9 cellular contexts compared by ENCODE assay signal in genomic region chr5:32713396-32714381, GRCh38. TPM values are rescaled to one million over a fixed set of nuclear protein-coding genes. Genes with fewer than 3 reads are reported as not detected.
DNase-seq lines count a peak whose midpoint lies in the region; TF ChIP-seq lines count a peak whose summit lies in the region.
"Had no signal": no experiment of that assay in that cellular context is flagged by ENCODE, and none has a peak within 500 bp of the region (broad histone marks: within the 10 kb centered on the region; RNA-seq: fewer than 3 reads in every experiment).

No MANE protein-coding gene starts in this region.

- no peak overlapping the region for H3K27ac ChIP-seq in endodermal cell (ENCODE audit: low read depth, low read length)

- H3K4me3 Mint-ChIP-seq in endodermal cell (peak overlapping the region; percentile 60), mesothelial cell of epicardium (peak overlapping the region; percentile 43)

- no peaks in the 10 kb centered on the region for H3K9me3 ChIP-seq in endodermal cell (ENCODE audit: control insufficient read depth, low read length)

- H3K9ac ChIP-seq in endodermal cell (ENCODE audit: extremely low read depth, low read length, poor library complexity, severe bottlenecking): no peak overlapping the region

- peaks cover 4% of the 10 kb centered on the region for H3K4me1 ChIP-seq in endodermal cell (ENCODE audit: control insufficient read depth, insufficient read depth, low read length)

- H3K27me3 ChIP-seq in endodermal cell (ENCODE audit: control insufficient read depth, insufficient read depth, low read length, poor library complexity, severe bottlenecking): peaks cover 79% of the 10 kb centered on the region

- H3K9me3 Mint-ChIP-seq in endodermal cell (peaks cover 12% of the 10 kb centered on the region), mesothelial cell of epicardium (peaks cover 8% of the 10 kb centered on the region)

- WGBS in endodermal cell (ENCODE audit: insufficient coverage in 1 of 2, insufficient read length in 1 of 2), 2 experiments: 6 to 9% methylated on average over 39 to 65 of the region's 65 CpGs

- peak; percentile 27 for TF ChIP-seq CTCF in endodermal cell (conservative IDR thresholded peaks at IDR 0.05)
- TF ChIP-seq CTCF in mesothelial cell of epicardium (IDR thresholded peaks at IDR 0.05; ENCODE audit: unreplicated experiment): no peak

- H3K27me3 Mint-ChIP-seq in endodermal cell (ENCODE audit: insufficient read depth) (peaks cover 92% of the 10 kb centered on the region), mesothelial cell of epicardium (ENCODE audit: low read depth) (peaks cover 87% of the 10 kb centered on the region)

- H3K27ac Mint-ChIP-seq in endodermal cell (no peak overlapping the region), mesothelial cell of epicardium (no peak overlapping the region)
- H3K27ac Mint-ChIP-seq: immature natural killer cell had no signal

- DNase-seq in stimulated activated CD4-positive, alpha-beta T cell treated with anti-CD3 and anti-CD28 coated beads, Interleukin-15, amount 100 ng/mL, for 24 hours: peak; percentile 20
- no peak for DNase-seq in stimulated activated CD4-positive, alpha-beta T cell treated with anti-CD3 and anti-CD28 coated beads, Interleukin-4, amount 100 ng/mL, for 1 hour
- DNase-seq in endodermal cell: peak; percentile 89
- peak in 1 of 2 experiments; percentile 45 for DNase-seq in mesothelial cell of epicardium (ENCODE audit: low spot score in 2 of 2, unreplicated experiment in 2 of 2)
- no peak for DNase-seq in mucosa of gallbladder (ENCODE audit: low spot score)
- DNase-seq in NAMALWA (ENCODE audit: low spot score): no peak
- DNase-seq in activated CD4-positive, CD25-positive, alpha-beta regulatory T cell treated with anti-CD3 and anti-CD28 coated beads, Interleukin-2, amount 50 U/mL, for 72 hours: no peak
- no peak for DNase-seq in effector CD4-positive, alpha-beta T cell
- DNase-seq: immature natural killer cell had no signal

- no peaks in the 10 kb centered on the region for H3K36me3 ChIP-seq in endodermal cell (ENCODE audit: control insufficient read depth, insufficient read depth, low read length)

- H3K4me1 Mint-ChIP-seq in endodermal cell (peaks cover 25% of the 10 kb centered on the region), mesothelial cell of epicardium (peaks cover 35% of the 10 kb centered on the region)

- H3K36me3 Mint-ChIP-seq in endodermal cell (ENCODE audit: low read depth) (no peaks in the 10 kb centered on the region), mesothelial cell of epicardium (no peaks in the 10 kb centered on the region)
- H3K36me3 Mint-ChIP-seq: immature natural killer cell had no signal

- H3K4me3 ChIP-seq in endodermal cell (ENCODE audit: low read length): peak overlapping the region; percentile 68

RNA-seq across cellular contexts. Expression of gene NPR3, which starts 2.6 kb away (rescaled TPM):
- total RNA-seq in endodermal cell (under 1 TPM; 0.20 to 0.82 TPM), mesothelial cell of epicardium (3.3 to 4.1 TPM (median 3.8 TPM) in 3 replicates), mucosa of gallbladder (6.5 TPM)
- polyA plus RNA-seq in endodermal cell (2013, experiment 1 of 2): 9.0 TPM
- polyA plus RNA-seq in endodermal cell (2013, experiment 2 of 2): 7.7 TPM

Comparison
In these comparisons a context has a peak if more than half of its experiments do, and no peak if none do; other contexts are left out.
1. DNase-seq: peak in stimulated activated CD4-positive, alpha-beta T cell treated with anti-CD3 and anti-CD28 coated beads, Interleukin-15, amount 100 ng/mL, for 24 hours (single experiment) and endodermal cell (single experiment); none in stimulated activated CD4-positive, alpha-beta T cell treated with anti-CD3 and anti-CD28 coated beads, Interleukin-4, amount 100 ng/mL, for 1 hour (single experiment), mucosa of gallbladder (single experiment), NAMALWA (single experiment), activated CD4-positive, CD25-positive, alpha-beta regulatory T cell treated with anti-CD3 and anti-CD28 coated beads, Interleukin-2, amount 50 U/mL, for 72 hours (single experiment) and effector CD4-positive, alpha-beta T cell (single experiment).